ENCODE assay signal across 8 cellular contexts in the genomic region with DNA sequence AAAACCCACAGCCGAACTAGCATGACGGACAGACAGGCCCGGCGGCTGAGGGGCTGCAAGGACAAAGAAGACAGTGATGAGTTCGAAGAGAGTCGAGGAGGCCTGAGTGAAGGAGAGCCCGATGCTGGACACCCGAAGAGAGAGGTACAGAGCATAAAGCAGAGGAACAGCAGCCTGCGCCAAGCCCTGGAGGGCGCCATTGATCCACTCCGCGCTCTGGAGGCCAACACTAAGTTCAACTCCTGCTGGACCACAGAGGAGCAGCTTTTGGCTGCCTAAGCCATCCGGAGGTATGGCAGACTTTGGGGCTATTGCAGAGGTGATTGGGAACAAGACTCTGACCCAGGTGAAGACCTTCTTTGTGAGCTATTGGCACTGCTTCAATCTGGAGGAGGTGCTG. TPM values are rescaled to one million over a fixed set of nuclear protein-coding genes. Genes with fewer than 3 reads are reported as not detected.
DNase-seq lines count a peak whose midpoint lies in the region; ATAC-seq and TF ChIP-seq lines count a peak whose summit lies in the region.

No MANE protein-coding gene starts in this region.

- peaks cover 9% of the 10 kb centered on the region for H3K27me3 ChIP-seq in BE2C

- H3K4me3 ChIP-seq in BE2C (ENCODE audit: low read depth, low read length), result no peak overlapping the region

- peak; percentile 53 for TF ChIP-seq CTCF in BE2C (IDR thresholded peaks at IDR 0.05; ENCODE audit: low read depth, low read length)

- H3K27ac Mint-ChIP-seq in effector memory CD8-positive, alpha-beta T cell, result no peak overlapping the region

- H3K9me3 ChIP-seq in BE2C, result no peaks in the 10 kb centered on the region

- DNase-seq in BE2C, result peak; percentile 47
- DNase-seq in HCEC 1CT, result peak; percentile 12
- DNase-seq in activated CD4-positive, CD25-positive, alpha-beta regulatory T cell (lab: John Stamatoyannopoulos, UW), result peak in 3 of 4 experiments; percentile 6 to 42 (median 11)
- DNase-seq in effector memory CD8-positive, alpha-beta T cell, result peak; percentile 34 to 44 (median 40)
- DNase-seq in stimulated activated CD4-positive, alpha-beta T cell treated with anti-CD3 and anti-CD28 coated beads, Interleukin-4, amount 100 ng/mL, for 4 hours, result peak; percentile 30 to 58
- no peak for DNase-seq in sciatic nerve (ENCODE audit: low spot score)
- no peak for DNase-seq in GM19238 (ENCODE audit: insufficient read length, low spot score)

- no peaks in the 10 kb centered on the region for H3K9me3 Mint-ChIP-seq in effector memory CD8-positive, alpha-beta T cell

- peaks cover 0 to 2% of the 10 kb centered on the region in 2 donors for H3K4me1 Mint-ChIP-seq in effector memory CD8-positive, alpha-beta T cell (ENCODE audit: low read depth in 2 of 2)

- no peaks in the 10 kb centered on the region for H3K27me3 Mint-ChIP-seq in effector memory CD8-positive, alpha-beta T cell

- no peak overlapping the region for H3K4me3 Mint-ChIP-seq in effector memory CD8-positive, alpha-beta T cell

- peak; percentile 70 for ATAC-seq in effector memory CD8-positive, alpha-beta T cell (replicated peaks)
- no peak for ATAC-seq in sciatic nerve
- ATAC-seq in GM18520 (IDR thresholded peaks at IDR 0.05; ENCODE audit: unreplicated experiment), result no peak

- intact Hi-C loops in sciatic nerve (cut with DNase I), result loop anchor here (5.0 kb wide), 1 partner anchor 392 kb away; no protein-coding TSS in a partner anchor

- no peaks in the 10 kb centered on the region for H3K36me3 Mint-ChIP-seq in effector memory CD8-positive, alpha-beta T cell (ENCODE audit: insufficient read depth)

- no peaks in the 10 kb centered on the region for H3K4me1 ChIP-seq in BE2C

- H3K36me3 ChIP-seq in BE2C, result no peaks in the 10 kb centered on the region

RNA-seq across cellular contexts. Expression of a gene that starts 7.8 kb away (rescaled TPM):
- polyA plus RNA-seq in BE2C (2012; ENCODE audit: insufficient read depth, insufficient read length, low read depth), result 0.39 TPM
- total RNA-seq in sciatic nerve, result 22.8 TPM

Comparison
In these comparisons a context has a peak if more than half of its experiments do, and no peak if none do; other contexts are left out.
1. DNase-seq: peak in BE2C (single experiment), HCEC 1CT (single experiment), activated CD4-positive, CD25-positive, alpha-beta regulatory T cell (3 of 4), effector memory CD8-positive, alpha-beta T cell (3 of 3) and stimulated activated CD4-positive, alpha-beta T cell treated with anti-CD3 and anti-CD28 coated beads, Interleukin-4, amount 100 ng/mL, for 4 hours (2 of 2); none in sciatic nerve (single experiment) and GM19238 (single experiment).